Comparison of ENCODE assay signal across 14 cellular contexts in the genomic region with DNA sequence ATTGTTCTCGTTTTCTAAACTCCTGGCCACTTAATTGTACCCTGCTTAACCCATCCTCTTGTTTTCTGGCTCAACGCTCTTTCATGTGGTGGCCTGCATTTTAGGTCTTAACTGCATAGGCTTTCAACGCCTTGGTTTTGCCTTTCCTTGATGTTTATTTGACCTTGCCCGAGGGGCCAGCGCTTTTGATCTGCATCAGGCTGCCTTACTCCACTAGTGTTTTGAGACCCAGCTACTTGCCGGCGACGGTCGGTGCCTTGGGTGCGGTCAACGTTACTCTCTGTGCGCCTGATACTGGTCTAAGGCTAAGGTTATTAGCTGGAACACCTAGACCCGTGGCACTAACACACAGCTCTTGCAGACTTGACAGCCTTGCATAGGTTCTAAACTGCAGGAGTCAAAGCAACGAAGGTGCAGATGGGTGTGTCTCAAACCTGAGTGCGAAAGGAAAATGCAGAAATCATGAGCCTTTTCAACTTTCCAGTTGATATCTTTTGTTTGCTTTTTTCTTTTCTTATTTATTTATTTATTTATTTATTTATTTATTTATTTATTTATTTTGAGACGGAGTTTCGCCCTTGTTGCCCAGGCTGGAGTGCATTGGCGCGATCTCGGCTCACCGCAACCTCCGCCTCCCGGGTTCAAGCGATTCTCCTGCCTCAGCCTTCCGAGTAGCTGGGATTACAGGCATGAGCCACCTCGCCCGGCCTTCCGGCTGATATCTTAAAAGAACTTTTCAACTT.
A peak's percentile ranks its signal among the peaks of the same experiment; 100 is the strongest.
DNase-seq lines count a peak whose midpoint lies in the region; ATAC-seq and TF ChIP-seq lines count a peak whose summit lies in the region.
"Had no signal": no experiment of that assay in that cellular context is flagged by ENCODE, and none has a peak within 500 bp of the region (broad histone marks: within the 10 kb centered on the region; RNA-seq: fewer than 3 reads in every experiment).

No MANE protein-coding gene starts in this region.

- H3K4me1 Mint-ChIP-seq in activated naive CD8-positive, alpha-beta T cell treated with anti-CD3 and anti-CD28 coated beads for 36 hours: peaks cover 13% of the 10 kb centered on the region

- WGBS in right cardiac atrium: 65% methylated on average over 28 of the region's 28 CpGs
- 93% methylated on average over 28 of the region's 28 CpGs for WGBS in thymus

- no peak for TF ChIP-seq CTCF in vagina (IDR thresholded peaks at IDR 0.05)

- H3K27ac ChIP-seq in right cardiac atrium (ENCODE audit: low read length) (peak overlapping the region; percentile 81), iPS-18a (ENCODE audit: low read length) (peak overlapping the region; percentile 100), thymus (ENCODE audit: low read depth) (peak overlapping the region; percentile 25), vagina (no peak overlapping the region)
- H3K27ac ChIP-seq: HL-60 had no signal

- H3K27me3 ChIP-seq in right cardiac atrium (ENCODE audit: control insufficient read depth, insufficient read depth): no peaks in the 10 kb centered on the region
- H3K27me3 ChIP-seq in iPS-18a (ENCODE audit: control insufficient read depth, insufficient read depth, low read length): no peaks in the 10 kb centered on the region
- no peaks in the 10 kb centered on the region for H3K27me3 ChIP-seq in thymus (ENCODE audit: control insufficient read depth, insufficient read depth)
- H3K27me3 ChIP-seq in vagina: no peaks in the 10 kb centered on the region

- peak overlapping the region; percentile 100 for H3K9ac ChIP-seq in iPS-18a (ENCODE audit: low read length)

- H3K9me3 Mint-ChIP-seq in activated naive CD8-positive, alpha-beta T cell treated with anti-CD3 and anti-CD28 coated beads for 36 hours: no peaks in the 10 kb centered on the region
- H3K9me3 Mint-ChIP-seq: activated T-cell treated with anti-CD3 and anti-CD28 coated beads, Interleukin-2, amount 50 U/mL, for 24 hours; stimulated activated effector memory CD8-positive, alpha-beta T cell treated with anti-CD3 and anti-CD28 coated beads, Interleukin-12 subunit alpha, Interleukin-12 subunit beta, amount 100 ng/mL, for 72 hours had no signal

- no peak overlapping the region for H3K4me3 Mint-ChIP-seq in activated naive CD8-positive, alpha-beta T cell treated with anti-CD3 and anti-CD28 coated beads for 36 hours
- H3K4me3 Mint-ChIP-seq: activated T-cell treated with anti-CD3 and anti-CD28 coated beads, Interleukin-2, amount 50 U/mL, for 24 hours; stimulated activated effector memory CD8-positive, alpha-beta T cell treated with anti-CD3 and anti-CD28 coated beads, Interleukin-12 subunit alpha, Interleukin-12 subunit beta, amount 100 ng/mL, for 72 hours had no signal

- peak overlapping the region; percentile 12 for H3K27ac Mint-ChIP-seq in activated naive CD8-positive, alpha-beta T cell treated with anti-CD3 and anti-CD28 coated beads for 36 hours
- H3K27ac Mint-ChIP-seq: activated T-cell treated with anti-CD3 and anti-CD28 coated beads, Interleukin-2, amount 50 U/mL, for 24 hours had no signal

- ATAC-seq in right cardiac atrium (no peak), HG03378 (IDR thresholded peaks at IDR 0.05; ENCODE audit: unreplicated experiment) (no peak)
- ATAC-seq: mucosa of descending colon had no signal

- no peak for TF ChIP-seq POLR2A in vagina (IDR thresholded peaks at IDR 0.05)

- no peaks in the 10 kb centered on the region for H3K27me3 Mint-ChIP-seq in activated naive CD8-positive, alpha-beta T cell treated with anti-CD3 and anti-CD28 coated beads for 36 hours
- H3K27me3 Mint-ChIP-seq: activated T-cell treated with anti-CD3 and anti-CD28 coated beads, Interleukin-2, amount 50 U/mL, for 24 hours; CD4-positive, alpha-beta memory T cell had no signal

- intact Hi-C loops in right cardiac atrium (cut with DNase I) (no loop called here), cardiac septum (cut with DNase I) (loop anchor here (10.0 kb wide), 1 partner anchor 1609 kb away; a partner anchor contains a TSS), vagina (cut with DNase I) (no loop called here)

- H3K4me1 ChIP-seq in right cardiac atrium (ENCODE audit: control insufficient read depth, insufficient read depth, low read length) (no peaks in the 10 kb centered on the region), iPS-18a (ENCODE audit: control insufficient read depth, low read depth, low read length) (peaks cover 18% of the 10 kb centered on the region), thymus (ENCODE audit: control insufficient read depth, insufficient read depth, low read length) (peaks cover 9% of the 10 kb centered on the region), vagina (no peaks in the 10 kb centered on the region)

- H3K36me3 ChIP-seq in iPS-18a (ENCODE audit: control insufficient read depth, low read depth, low read length) (no peaks in the 10 kb centered on the region), thymus (ENCODE audit: control insufficient read depth, insufficient read depth) (peaks cover 6% of the 10 kb centered on the region), vagina (no peaks in the 10 kb centered on the region)

- H3K36me3 Mint-ChIP-seq in activated naive CD8-positive, alpha-beta T cell treated with anti-CD3 and anti-CD28 coated beads for 36 hours: peaks cover 3% of the 10 kb centered on the region
- H3K36me3 Mint-ChIP-seq: stimulated activated effector memory CD8-positive, alpha-beta T cell treated with anti-CD3 and anti-CD28 coated beads, Interleukin-12 subunit alpha, Interleukin-12 subunit beta, amount 100 ng/mL, for 72 hours had no signal

- H3K4me3 ChIP-seq in right cardiac atrium (ENCODE audit: low read length): no peak overlapping the region
- peak overlapping the region; percentile 99 for H3K4me3 ChIP-seq in iPS-18a (ENCODE audit: low read length)
- H3K4me3 ChIP-seq in thymus (ENCODE audit: low read length): no peak overlapping the region
- no peak overlapping the region for H3K4me3 ChIP-seq in vagina
- H3K4me3 ChIP-seq: mucosa of descending colon had no signal

- no peaks in the 10 kb centered on the region for H3K9me3 ChIP-seq in right cardiac atrium (ENCODE audit: control insufficient read depth, low read length)
- H3K9me3 ChIP-seq in iPS-18a (ENCODE audit: control insufficient read depth, low read depth, low read length): no peaks in the 10 kb centered on the region
- no peaks in the 10 kb centered on the region for H3K9me3 ChIP-seq in thymus (ENCODE audit: control insufficient read depth)
- no peaks in the 10 kb centered on the region for H3K9me3 ChIP-seq in vagina

- DNase-seq in right cardiac atrium (no peak), cardiac septum (ENCODE audit: low spot score) (no peak), vagina (ENCODE audit: extremely low spot score in 2 of 2) (no peak)
- no peak for DNase-seq in activated naive CD8-positive, alpha-beta T cell treated with anti-CD3 and anti-CD28 coated beads for 36 hours
- no peak for DNase-seq in stimulated activated CD4-positive, alpha-beta T cell treated with anti-CD3 and anti-CD28 coated beads, Interleukin-1b, Interleukin-23, amount 100 ng/mL, for 48 hours
- DNase-seq: activated T-cell treated with anti-CD3 and anti-CD28 coated beads, Interleukin-2, amount 50 U/mL, for 24 hours; CD4-positive, alpha-beta memory T cell; NCI-H1436 treated with DMSO at 0.1 percent for 48 hours had no signal
